In genomic region chr15:67646847-67647246, GRCh38 we compare ENCODE assay signal across 11 cellular contexts.
"Had no signal": no experiment of that assay in that cellular context is flagged by ENCODE, and none has a peak within 500 bp of the region (broad histone marks: within the 10 kb centered on the region; RNA-seq: fewer than 3 reads in every experiment).

No MANE protein-coding gene starts in this region.

- H3K27ac ChIP-seq: HL-60, KMS-11 had no signal

- H3K4me2 ChIP-seq: GM23338, KMS-11 had no signal

- H2AFZ ChIP-seq: GM23338 had no signal

- H3K4me3 ChIP-seq: GM23338 had no signal

- H3K9ac ChIP-seq: KMS-11 had no signal

- DNase-seq: H9, HCEC 1CT, HFFc6, IMR-90, Karpas-422, KBM-7 had no signal

- ATAC-seq: GM23338 had no signal

- FAIRE-seq: H1, H54 had no signal
